In genomic region chr2:11828933-11829323, GRCh38 we compare ENCODE assay signal across 1 cellular context.
TF ChIP-seq lines count a peak whose summit lies in the region.

No MANE protein-coding gene starts in this region.

TF ChIP-seq in HepG2, 621 proteins besides CTCF, POLR2A, EP300 and RAD21 (continued from another document):
- TF ChIP-seq ZSCAN21 (CRISPR knock-in tag; IDR thresholded peaks at IDR 0.05; ENCODE audit: borderline replicate concordance) (peak; percentile 47), SRY (CRISPR knock-in tag; IDR thresholded peaks at IDR 0.05) (no peak), ZFP36L1 (CRISPR knock-in tag; IDR thresholded peaks at IDR 0.05) (0 out of 2 replicates have a peak, but pooled peaks have one; percentile 83), ZNF563 (CRISPR knock-in tag; IDR thresholded peaks at IDR 0.05) (0 out of 2 replicates have a peak, but pooled peaks have one; percentile 2), ZNF576 (CRISPR knock-in tag; IDR thresholded peaks at IDR 0.05) (0 out of 2 replicates have a peak, but pooled peaks have one; percentile 12), ZFP90 (CRISPR knock-in tag; IDR thresholded peaks at IDR 0.05; ENCODE audit: borderline replicate concordance) (0 out of 2 replicates have a peak, but pooled peaks have one; percentile 11), NFKB2 (CRISPR knock-in tag; IDR thresholded peaks at IDR 0.05; ENCODE audit: borderline replicate concordance) (0 out of 2 replicates have a peak, but pooled peaks have one; percentile 22), ZNF121 (CRISPR knock-in tag; IDR thresholded peaks at IDR 0.05) (peak; percentile 75), BCL3 (CRISPR knock-in tag; IDR thresholded peaks at IDR 0.05) (0 out of 2 replicates have a peak, but pooled peaks have one; percentile 34), ZNF143 (CRISPR knock-in tag; IDR thresholded peaks at IDR 0.05) (peak; percentile 2; the same call in 1 of the 2 replicates)
